ENCODE assay signal across 15 cellular contexts in genomic region chr9:88772602-88773001, GRCh38.
"Had no signal": no experiment of that assay in that cellular context is flagged by ENCODE, and none has a peak within 500 bp of the region (broad histone marks: within the 10 kb centered on the region; RNA-seq: fewer than 3 reads in every experiment).

No MANE protein-coding gene starts in this region.

- H3K27ac ChIP-seq: psoas muscle, right lobe of liver, upper lobe of right lung had no signal

- ATAC-seq: esophagus mucosa; left ventricle myocardium superior; psoas muscle; right lobe of liver; stimulated activated naive CD8-positive, alpha-beta T cell treated with anti-CD3 and anti-CD28 coated beads, Interleukin-15, amount 100 ng/mL, for 72 hours; T-helper 17 cell; upper lobe of right lung had no signal

- H3K4me3 Mint-ChIP-seq: activated naive CD8-positive, alpha-beta T cell treated with anti-CD3 and anti-CD28 coated beads for 36 hours; activated T-helper 1 cell treated with anti-CD3 and anti-CD28 coated beads, Interleukin-12 subunit alpha, Interleukin-12 subunit beta, Interleukin-2, Interleukin-4 antibody, amounts not matched to agents 30 ng/mL and 10 ng/mL and 1 ng/mL, durations not matched to agents 14 hours and 24 hours and 36 hours; stimulated activated naive CD8-positive, alpha-beta T cell treated with anti-CD3 and anti-CD28 coated beads, Interleukin-15, amount 100 ng/mL, for 72 hours; T-helper 17 cell had no signal

- H3K9me3 ChIP-seq: psoas muscle, right lobe of liver, upper lobe of right lung had no signal

- H3K27ac Mint-ChIP-seq: activated naive CD8-positive, alpha-beta T cell treated with anti-CD3 and anti-CD28 coated beads for 36 hours; activated T-helper 1 cell treated with anti-CD3 and anti-CD28 coated beads, Interleukin-12 subunit alpha, Interleukin-12 subunit beta, Interleukin-2, Interleukin-4 antibody, amounts not matched to agents 30 ng/mL and 10 ng/mL and 1 ng/mL, durations not matched to agents 14 hours and 24 hours and 36 hours; stimulated activated naive CD8-positive, alpha-beta T cell treated with anti-CD3 and anti-CD28 coated beads, Interleukin-15, amount 100 ng/mL, for 72 hours; T-helper 17 cell had no signal

- H3K4me1 Mint-ChIP-seq: activated naive CD8-positive, alpha-beta T cell treated with anti-CD3 and anti-CD28 coated beads for 36 hours; stimulated activated naive CD8-positive, alpha-beta T cell treated with anti-CD3 and anti-CD28 coated beads, Interleukin-15, amount 100 ng/mL, for 72 hours had no signal

- H3K9me3 Mint-ChIP-seq: activated naive CD8-positive, alpha-beta T cell treated with anti-CD3 and anti-CD28 coated beads for 36 hours; activated T-helper 1 cell treated with anti-CD3 and anti-CD28 coated beads, Interleukin-12 subunit alpha, Interleukin-12 subunit beta, Interleukin-2, Interleukin-4 antibody, amounts not matched to agents 30 ng/mL and 10 ng/mL and 1 ng/mL, durations not matched to agents 14 hours and 24 hours and 36 hours; stimulated activated naive CD8-positive, alpha-beta T cell treated with anti-CD3 and anti-CD28 coated beads, Interleukin-15, amount 100 ng/mL, for 72 hours had no signal

- H3K27me3 ChIP-seq: right lobe of liver, upper lobe of right lung had no signal

- H3K4me3 ChIP-seq: psoas muscle, right lobe of liver, upper lobe of right lung had no signal

- H3K36me3 ChIP-seq: right lobe of liver, upper lobe of right lung had no signal

- H3K36me3 Mint-ChIP-seq: activated naive CD8-positive, alpha-beta T cell treated with anti-CD3 and anti-CD28 coated beads for 36 hours had no signal

- FAIRE-seq: TTC549 had no signal

- H3K4me1 ChIP-seq: psoas muscle, right lobe of liver had no signal

- DNase-seq: activated CD4-positive, alpha-beta T cell treated with anti-CD3 and anti-CD28 coated beads, Interleukin-2, amount 50 U/mL, for 1 hour; activated CD4-positive, CD25-positive, alpha-beta regulatory T cell; activated CD8-positive, alpha-beta memory T cell treated with anti-CD3 and anti-CD28 coated beads for 24 hours; activated naive CD8-positive, alpha-beta T cell treated with anti-CD3 and anti-CD28 coated beads for 36 hours; hippocampal formation; left ventricle myocardium superior; psoas muscle; right lobe of liver; stimulated activated CD4-positive, alpha-beta T cell treated with anti-CD3 and anti-CD28 coated beads, Interleukin-1b, Interleukin-23, amount 100 ng/mL, for 48 hours; stimulated activated naive CD8-positive, alpha-beta T cell treated with anti-CD3 and anti-CD28 coated beads, Interleukin-15, amount 100 ng/mL, for 72 hours; T-helper 17 cell; upper lobe of right lung had no signal
